23 cellular contexts compared by ENCODE assay signal in the genomic region with DNA sequence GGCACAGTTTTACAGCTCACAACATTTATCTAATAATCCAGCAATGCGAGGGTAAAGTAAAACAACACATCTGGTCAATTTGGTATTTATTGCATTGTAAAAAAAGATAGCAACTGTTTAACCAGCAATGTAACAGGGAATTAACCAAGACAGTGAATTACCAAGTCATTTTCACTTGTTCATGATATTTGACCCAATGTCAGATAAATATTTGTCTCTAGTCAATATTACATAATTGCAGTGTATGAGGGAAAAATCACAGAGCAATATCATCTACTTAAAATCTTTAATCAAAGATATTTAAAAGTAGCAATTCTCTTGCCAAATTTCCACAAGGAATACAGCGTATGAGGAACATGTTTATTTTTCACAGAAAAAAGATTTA.
"Had no signal": no experiment of that assay in that cellular context is flagged by ENCODE, and none has a peak within 500 bp of the region (broad histone marks: within the 10 kb centered on the region; RNA-seq: fewer than 3 reads in every experiment).

No MANE protein-coding gene starts in this region.

- H3K4me3 Mint-ChIP-seq: mesothelial cell of epicardium; naive B cell; natural killer cell; stimulated activated effector memory CD8-positive, alpha-beta T cell treated with anti-CD3 and anti-CD28 coated beads, Interleukin-12 subunit alpha, Interleukin-12 subunit beta, amount 100 ng/mL, for 72 hours; stimulated activated naive CD8-positive, alpha-beta T cell treated with anti-CD3 and anti-CD28 coated beads, Interleukin-15, amount 100 ng/mL, for 72 hours; type B pancreatic cell had no signal

- H3K27me3 Mint-ChIP-seq: naive B cell; stimulated activated naive CD8-positive, alpha-beta T cell treated with anti-CD3 and anti-CD28 coated beads, Interleukin-15, amount 100 ng/mL, for 72 hours; type B pancreatic cell had no signal

- FAIRE-seq: keratinocyte, small intestine had no signal

- DNase-seq: hippocampal formation; kidney glomerular epithelial cell; left cardiac atrium; left lung; mesendoderm; naive B cell; natural killer cell; ovary; posterior cingulate gyrus; retina; right cardiac atrium; sigmoid colon; small intestine; spleen; stimulated activated CD4-positive, alpha-beta T cell treated with anti-CD3 and anti-CD28 coated beads, Interleukin-4, amount 100 ng/mL, for 24 hours; stimulated activated naive CD4-positive, alpha-beta T cell treated with Interleukin-2 at 50 U/mL for 16 hours; stimulated activated naive CD8-positive, alpha-beta T cell treated with anti-CD3 and anti-CD28 coated beads, Interleukin-15, amount 100 ng/mL, for 72 hours; substantia nigra; uterus had no signal

- H3K36me3 Mint-ChIP-seq: mesothelial cell of epicardium; naive B cell; natural killer cell; stimulated activated effector memory CD8-positive, alpha-beta T cell treated with anti-CD3 and anti-CD28 coated beads, Interleukin-12 subunit alpha, Interleukin-12 subunit beta, amount 100 ng/mL, for 72 hours had no signal

- H3K27ac Mint-ChIP-seq: mesothelial cell of epicardium; naive B cell; natural killer cell; stimulated activated effector memory CD8-positive, alpha-beta T cell treated with anti-CD3 and anti-CD28 coated beads, Interleukin-12 subunit alpha, Interleukin-12 subunit beta, amount 100 ng/mL, for 72 hours; stimulated activated naive CD8-positive, alpha-beta T cell treated with anti-CD3 and anti-CD28 coated beads, Interleukin-15, amount 100 ng/mL, for 72 hours; type B pancreatic cell had no signal

- ATAC-seq: left cardiac atrium; left lung; natural killer cell; right cardiac atrium; stimulated activated effector memory CD8-positive, alpha-beta T cell treated with anti-CD3 and anti-CD28 coated beads, Interleukin-12 subunit alpha, Interleukin-12 subunit beta, amount 100 ng/mL, for 72 hours; stimulated activated naive CD8-positive, alpha-beta T cell treated with anti-CD3 and anti-CD28 coated beads, Interleukin-15, amount 100 ng/mL, for 72 hours had no signal

- H3K4me1 Mint-ChIP-seq: naive B cell; natural killer cell; stimulated activated effector memory CD8-positive, alpha-beta T cell treated with anti-CD3 and anti-CD28 coated beads, Interleukin-12 subunit alpha, Interleukin-12 subunit beta, amount 100 ng/mL, for 72 hours; stimulated activated naive CD8-positive, alpha-beta T cell treated with anti-CD3 and anti-CD28 coated beads, Interleukin-15, amount 100 ng/mL, for 72 hours had no signal
